Comparison of ENCODE assay signal across 8 cellular contexts in genomic region chr1:1599919-1600860, GRCh38. TPM values are rescaled to one million over a fixed set of nuclear protein-coding genes. Genes with fewer than 3 reads are reported as not detected.
DNase-seq lines count a peak whose midpoint lies in the region; ATAC-seq, FAIRE-seq and TF ChIP-seq lines count a peak whose summit lies in the region.

Gene FNDC10, minus strand, starts transcription at chr1:1600135. Its CDS starts 120 bp downstream, at chr1:1600015.

- WGBS in GM23248 (ENCODE audit: low coverage in 1 of 2, low lambda C conversion rate in 2 of 2, missing lambda C conversion rate in 2 of 2), 2 experiments = 4 to 7% methylated on average over 34 to 41 of the region's 127 CpGs
- 21% methylated on average over 55 of the region's 127 CpGs for WGBS in K562 (ENCODE audit: insufficient coverage, low coverage, missing lambda C conversion rate)
- WGBS in right lobe of liver (ENCODE audit: insufficient coverage, low coverage, low lambda C conversion rate, missing lambda C conversion rate) = no CpG with 5 or more reads among the region's 127 CpGs
- WGBS in aorta, 2 donors = 1 to 2% methylated on average over 44 to 127 of the region's 127 CpGs

- H2AFZ ChIP-seq in GM23248 = peak within 1 kb of the TSS; percentile 67
- H2AFZ ChIP-seq in K562 (ENCODE audit: low read depth, low read length) = peak within 1 kb of the TSS; percentile 82

- H3K27me3 ChIP-seq in GM23248 (replicated peaks; ENCODE audit: insufficient read depth) = peaks cover 12% of the 10 kb centered on the region; the same call in 1 of the 2 replicates
- no peaks in the 10 kb centered on the region for H3K27me3 ChIP-seq in K562 (ENCODE audit: control insufficient read depth in 2 of 2, insufficient read depth in 2 of 2, low read length in 2 of 2)
- peaks cover 6 to 7% of the 10 kb centered on the region in 2 donors for H3K27me3 ChIP-seq in right lobe of liver
- H3K27me3 ChIP-seq in aorta (ENCODE audit: control insufficient read depth in 1 of 2, insufficient read depth in 2 of 2, low read length in 1 of 2) = no peaks in the 10 kb centered on the region

- H3K36me3 ChIP-seq in GM23248 (ENCODE audit: low read depth) (no peaks in the 10 kb centered on the region), K562 (ENCODE audit: control insufficient read depth, insufficient read depth, low read length) (no peaks in the 10 kb centered on the region), right lobe of liver (no peaks in the 10 kb centered on the region), aorta (ENCODE audit: control insufficient read depth in 1 of 2, insufficient read depth in 2 of 2, low read length in 1 of 2) (no peaks in the 10 kb centered on the region)

- 0 out of 2 replicates have a peak, but pooled peaks cover 4% of the 10 kb centered on the region for H3F3A ChIP-seq in GM23248 (ENCODE audit: insufficient read depth)

- in situ Hi-C loops in GM23248 (cut with MboI) = no loop called here
- in situ Hi-C loops in K562 (cut with MboI) = no loop called here

- BruUV-seq in K562 (replicated peaks; lab: Mats Ljungman, UMichigan) = no TSS peak

- TF ChIP-seq POLR2A in K562 (conservative IDR thresholded peaks at IDR 0.05) (no peak), right lobe of liver (IDR thresholded peaks at IDR 0.05) (no peak)

- POLR2A ChIA-PET in K562 (lab: Yijun Ruan, JAX) = interaction anchor here (5.9 kb wide), 1 partner anchor 14 kb away, joined by 61 read pairs; the partner anchor contains the start of gene MIB2

- ATAC-seq in K562 (peak; percentile 39), right lobe of liver (peak in 1 of 4 donors; percentile 21), aorta (ENCODE audit: low FRiP score) (no peak), HG03469 (IDR thresholded peaks at IDR 0.05; ENCODE audit: unreplicated experiment) (no peak)

- DNase-seq in 8988T (peak; percentile 28), GM23248 (peak; percentile 49), K562 (ENCODE audit: extremely low read depth in 1 of 4, low spot score in 3 of 4) (peak in 3 of 4 experiments; percentile 79 to 92 (median 90)), right lobe of liver (no peak), aorta (no peak), C1 segment of cervical spinal cord (lab: John Stamatoyannopoulos, UW) (no peak)
- DNase-seq in stimulated activated CD4-positive, alpha-beta T cell treated with anti-CD3 and anti-CD28 coated beads, Interleukin-2, amount 100 ng/mL, for 48 hours = no peak

- CTCF ChIA-PET in K562 (lab: Yijun Ruan, JAX; ENCODE audit: low intra/inter-chr PET ratio) = no interaction called here

- H3K27ac ChIP-seq in GM23248 (no peak within 1 kb of the TSS), K562 (ENCODE audit: extremely low read depth, low read depth, low read length) (no peak within 1 kb of the TSS), right lobe of liver (no peak within 1 kb of the TSS), aorta (ENCODE audit: low read depth in 1 of 2, low read length in 2 of 2) (no peak within 1 kb of the TSS)

- H3K79me2 ChIP-seq in GM23248 (ENCODE audit: insufficient read depth) (no peaks in the 10 kb centered on the region), K562 (ENCODE audit: control insufficient read depth, insufficient read depth, low read length) (no peaks in the 10 kb centered on the region; the same call in 2 of the 3 replicates)

- no peaks in the 10 kb centered on the region for H3K9me2 ChIP-seq in GM23248 (ENCODE audit: insufficient read depth)

- no peak for TF ChIP-seq CTCF in K562 (IDR thresholded peaks at IDR 0.05 in 2 of 3, conservative IDR thresholded peaks at IDR 0.05 in 1 of 3; ENCODE audit: insufficient read depth in 2 of 3, low read depth in 1 of 3, low read length in 3 of 3)
- no peak for TF ChIP-seq CTCF in right lobe of liver (IDR thresholded peaks at IDR 0.05)

- H3K4me2 ChIP-seq in GM23248 (ENCODE audit: unreplicated experiment) = peak within 1 kb of the TSS; percentile 54
- peak within 1 kb of the TSS; percentile 64 for H3K4me2 ChIP-seq in K562 (ENCODE audit: insufficient read depth, low read length)

- H3K4me1 ChIP-seq in GM23248 (ENCODE audit: insufficient read depth) = no peaks in the 10 kb centered on the region
- peaks cover 20 to 84% of the 10 kb centered on the region in 2 experiments; a peak in 4 of 5 replicates for H3K4me1 ChIP-seq in K562 (replicated peaks in 1 of 2; ENCODE audit: control insufficient read depth in 2 of 2, insufficient read depth in 2 of 2, low read length in 2 of 2)
- peaks cover 0 to 4% (median 0%) of the 10 kb centered on the region in 4 donors for H3K4me1 ChIP-seq in right lobe of liver
- H3K4me1 ChIP-seq in aorta (ENCODE audit: control insufficient read depth in 1 of 2, insufficient read depth in 2 of 2, low read length in 2 of 2) = no peaks in the 10 kb centered on the region

- intact Hi-C loops in K562 (cut with micrococcal nuclease) = no loop called here
- intact Hi-C loops in right lobe of liver (cut with DNase I) = no loop called here
- intact Hi-C loops in aorta (cut with DNase I) = no loop called here

- FAIRE-seq in K562 (lab: Jason Lieb, UNC) = no peak

- H3K9me1 ChIP-seq in K562 (ENCODE audit: control insufficient read depth, insufficient read depth, low read length) = no peaks in the 10 kb centered on the region

- H3K4me3 ChIP-seq in GM23248 = peak within 1 kb of the TSS; percentile 63
- H3K4me3 ChIP-seq in K562 = peak within 1 kb of the TSS; percentile 36
- H3K4me3 ChIP-seq in right lobe of liver = peak within 1 kb of the TSS in 2 of 3 donors; percentile 23 to 37
- H3K4me3 ChIP-seq in aorta (ENCODE audit: low read length in 2 of 2) = peak within 1 kb of the TSS in 1 of 2 donors; percentile 23

- H3K9ac ChIP-seq in GM23248 = no peak within 1 kb of the TSS
- peak within 1 kb of the TSS in 1 of 2 experiments; percentile 87; a peak in 2 of 4 replicates for H3K9ac ChIP-seq in K562 (ENCODE audit: insufficient read depth in 1 of 2, low read depth in 2 of 2, low read length in 2 of 2)

- no peaks in the 10 kb centered on the region for H3K9me3 ChIP-seq in GM23248 (ENCODE audit: low read depth)
- H3K9me3 ChIP-seq in K562 (replicated peaks; ENCODE audit: control insufficient read depth, insufficient read depth, low read depth, low read length) = no peaks in the 10 kb centered on the region
- no peaks in the 10 kb centered on the region for H3K9me3 ChIP-seq in right lobe of liver
- H3K9me3 ChIP-seq in aorta (ENCODE audit: control insufficient read depth, low read length) = no peaks in the 10 kb centered on the region

- no peak for TF ChIP-seq RAD21 in K562 (CRISPR knock-in tag; conservative IDR thresholded peaks at IDR 0.05 in 1 of 2, IDR thresholded peaks at IDR 0.05 in 1 of 2)

- H4K20me1 ChIP-seq in GM23248 (ENCODE audit: insufficient read depth) (no peaks in the 10 kb centered on the region), K562 (replicated peaks; ENCODE audit: control insufficient read depth, insufficient read depth, low read length) (no peaks in the 10 kb centered on the region; the same call in 1 of the 2 replicates)

- no peak for TF ChIP-seq EP300 in K562 (IDR thresholded peaks at IDR 0.05; ENCODE audit: low read length)

TF ChIP-seq in K562, 482 proteins besides CTCF, POLR2A, EP300 and RAD21 (continues in another document):
- TF ChIP-seq MAX (CRISPR knock-in tag; IDR thresholded peaks at IDR 0.05) (peak; percentile 66), ARID3A (IDR thresholded peaks at IDR 0.05; ENCODE audit: borderline replicate concordance, low read depth, low read length) (no peak)

RNA-seq across cellular contexts. Expression of gene FNDC10, which starts in this region (rescaled TPM):
- 7.7 and 9.8 TPM in 2 replicates for total RNA-seq in GM23248 (2014; rRNA removed; shearing (Covaris generic))
- 3.1 and 3.9 TPM in 2 replicates for polyA plus RNA-seq in GM23248 (2016; fragmentation: Nextera tagmentation; extraction: Ambion mirVana)
- 0.83 and 3.0 TPM in 2 replicates for total RNA-seq in K562 (2011; cell fraction: chromatin; rRNA removed; ENCODE audit: low replicate concordance)
- total RNA-seq in K562 (2011; cell fraction: nucleolus; rRNA removed) = 3.7 and 4.7 TPM in 2 replicates
- total RNA-seq in K562 (2011; cell fraction: nucleoplasm; rRNA removed) = 2.1 and 4.0 TPM in 2 replicates
- 2.2 and 3.1 TPM in 2 replicates for total RNA-seq in K562 (2014; rRNA removed)
- total RNA-seq in K562 (2014; rRNA removed; fragmentation: Illumina TruSeq; extraction: Trizol) = 0.29 TPM in 1 of 2 replicates, not detected in the other
- 2.9 and 3.8 TPM in 2 replicates for total RNA-seq in K562 (2015; rRNA removed; fragmentation: Illumina TruSeq; extraction: Trizol)
- 6.3 and 7.7 TPM in 2 replicates for total RNA-seq in K562 (2021)
- polyA plus RNA-seq in K562 (2011; rRNA removed) = 1.4 and 2.3 TPM in 2 replicates
- 4.3 and 18.6 TPM in 2 replicates for polyA plus RNA-seq in K562 (2011; cell fraction: cytosol; rRNA removed)
- polyA plus RNA-seq in K562 (2011; cell fraction: nucleus; rRNA removed) = 2.5 and 5.4 TPM in 2 replicates
- 6.7 and 7.8 TPM in 2 replicates for polyA plus RNA-seq in K562 (2012)
- polyA plus RNA-seq in K562 (2014; fragmentation: Illumina TruSeq; extraction: Trizol) = 1.6 and 4.4 TPM in 2 replicates
- polyA plus RNA-seq in K562 (2014; fragmentation: Nextera tagmentation; extraction: Ambion mirVana) = under 1 TPM; 0.08 to 0.11 TPM
- polyA plus RNA-seq in K562 (2014; rRNA removed) = 3.2 and 5.5 TPM in 2 replicates
- polyA minus RNA-seq in K562 (2011; rRNA and poly(A)+ RNA removed) = 0.45 and 1.0 TPM in 2 replicates
- polyA minus RNA-seq in K562 (2011; cell fraction: cytosol; rRNA and poly(A)+ RNA removed) = 7.0 and 9.5 TPM in 2 replicates
- polyA minus RNA-seq in K562 (2011; cell fraction: nucleus; rRNA and poly(A)+ RNA removed) = 2.7 and 3.0 TPM in 2 replicates
- total RNA-seq in right lobe of liver = 1 to 10 TPM in 1 of 6 experiments, under 1 TPM in 5; 0.09 to 1.6 (median 0.46) TPM
- 1 to 10 TPM; 1.2 to 3.0 TPM for total RNA-seq in aorta
- under 1 TPM; 0.38 to 0.50 TPM for polyA plus RNA-seq in aorta

Comparison
In these comparisons a context has a peak if more than half of its experiments do, and no peak if none do; other contexts are left out.
1. DNase-seq: peak in 8988T (single experiment), GM23248 (single experiment) and K562 (3 of 4); none in right lobe of liver (0 of 3), aorta (0 of 2), stimulated activated CD4-positive, alpha-beta T cell treated with anti-CD3 and anti-CD28 coated beads, Interleukin-2, amount 100 ng/mL, for 48 hours (0 of 2) and C1 segment of cervical spinal cord (0 of 14).